In the genomic region with DNA sequence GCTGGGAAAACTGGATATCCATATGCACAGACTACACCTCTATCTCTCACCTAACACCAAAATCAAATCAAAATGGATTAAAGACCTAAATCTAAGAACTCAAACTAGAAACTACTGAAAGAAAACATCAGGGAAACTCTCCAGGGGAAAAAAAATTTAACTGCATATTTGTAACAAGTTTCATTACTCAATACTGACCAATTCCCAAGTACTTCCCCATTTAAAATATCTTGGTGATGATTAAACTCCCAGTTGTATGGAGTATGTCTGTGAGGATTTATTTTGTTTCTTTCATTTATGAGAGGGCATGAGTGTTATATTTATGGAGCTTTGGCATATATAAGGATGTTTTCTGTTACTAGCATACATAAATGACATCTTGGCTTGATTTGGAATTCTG, we compare ENCODE assay signal across 1 cellular context.
TF ChIP-seq lines count a peak whose summit lies in the region.

No MANE protein-coding gene starts in this region.

TF ChIP-seq in HepG2, 621 proteins besides CTCF, POLR2A, EP300 and RAD21:
- TF ChIP-seq KAT8 (CRISPR knock-in tag; IDR thresholded peaks at IDR 0.05) (no peak), ARNTL (CRISPR knock-in tag; IDR thresholded peaks at IDR 0.05) (no peak), SOX5 (CRISPR knock-in tag; IDR thresholded peaks at IDR 0.05; ENCODE audit: borderline replicate concordance) (no peak)
- TF ChIP-seq, protein P1, sequence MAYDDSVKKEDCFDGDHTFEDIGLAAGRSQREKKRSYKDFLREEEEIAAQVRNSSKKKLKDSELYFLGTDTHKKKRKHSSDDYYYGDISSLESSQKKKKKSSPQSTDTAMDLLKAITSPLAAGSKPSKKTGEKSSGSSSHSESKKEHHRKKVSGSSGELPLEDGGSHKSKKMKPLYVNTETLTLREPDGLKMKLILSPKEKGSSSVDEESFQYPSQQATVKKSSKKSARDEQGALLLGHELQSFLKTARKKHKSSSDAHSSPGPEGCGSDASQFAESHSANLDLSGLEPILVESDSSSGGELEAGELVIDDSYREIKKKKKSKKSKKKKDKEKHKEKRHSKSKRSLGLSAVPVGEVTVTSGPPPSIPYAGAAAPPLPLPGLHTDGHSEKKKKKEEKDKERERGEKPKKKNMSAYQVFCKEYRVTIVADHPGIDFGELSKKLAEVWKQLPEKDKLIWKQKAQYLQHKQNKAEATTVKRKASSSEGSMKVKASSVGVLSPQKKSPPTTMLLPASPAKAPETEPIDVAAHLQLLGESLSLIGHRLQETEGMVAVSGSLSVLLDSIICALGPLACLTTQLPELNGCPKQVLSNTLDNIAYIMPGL (CRISPR knock-in tag; IDR thresholded peaks at IDR 0.05; ENCODE audit: borderline replicate concordance in 1 of 2, low read depth in 1 of 2): no peak
